Comparison of ENCODE assay signal across 1 cellular context in genomic region chr10:79150444-79150754, GRCh38.
TF ChIP-seq lines count a peak whose summit lies in the region.

No MANE protein-coding gene starts in this region.

TF ChIP-seq in K562, 482 proteins besides CTCF, POLR2A, EP300 and RAD21 (continued from another document):
- no peak for TF ChIP-seq ZNF407 (IDR thresholded peaks at IDR 0.05; ENCODE audit: low read depth)
- no peak for TF ChIP-seq HOXB6 (CRISPR knock-in tag; IDR thresholded peaks at IDR 0.05; ENCODE audit: borderline replicate concordance)
- TF ChIP-seq ZNF766 (CRISPR knock-in tag; conservative IDR thresholded peaks at IDR 0.05): peak; percentile 90
- TF ChIP-seq ZNF175 (CRISPR knock-in tag; IDR thresholded peaks at IDR 0.05; ENCODE audit: low read depth): no peak
- TF ChIP-seq MCM2 (IDR thresholded peaks at IDR 0.05; ENCODE audit: low read depth): no peak
- TF ChIP-seq ZNF124 (CRISPR knock-in tag; IDR thresholded peaks at IDR 0.05): no peak
- TF ChIP-seq TFE3 (CRISPR knock-in tag; IDR thresholded peaks at IDR 0.05): no peak
- no peak for TF ChIP-seq SNAPC5 (CRISPR knock-in tag; IDR thresholded peaks at IDR 0.05)
- no peak for TF ChIP-seq ZNF232 (CRISPR knock-in tag; IDR thresholded peaks at IDR 0.05)
- peak; percentile 33 for TF ChIP-seq ZFP36 (IDR thresholded peaks at IDR 0.05; ENCODE audit: low read depth, low read length, partially characterized antibody)
- no peak for TF ChIP-seq ZNF347 (CRISPR knock-in tag; IDR thresholded peaks at IDR 0.05; ENCODE audit: low read depth)
- TF ChIP-seq ZBTB34 (CRISPR knock-in tag; IDR thresholded peaks at IDR 0.05): no peak
- 0 out of 2 replicates have a peak, but pooled peaks have one; percentile 11 for TF ChIP-seq SMARCA5 (IDR thresholded peaks at IDR 0.05)
- no peak for TF ChIP-seq MEF2D (tag; conservative IDR thresholded peaks at IDR 0.05; ENCODE audit: low read depth)
- no peak for TF ChIP-seq BRCA1 (IDR thresholded peaks at IDR 0.05)
- no peak for TF ChIP-seq BRCA1 (CRISPR knock-in tag; IDR thresholded peaks at IDR 0.05)
- TF ChIP-seq KDM1A (IDR thresholded peaks at IDR 0.05): no peak
- no peak for TF ChIP-seq RREB1 (CRISPR knock-in tag; IDR thresholded peaks at IDR 0.05)
- TF ChIP-seq SMARCA4 (IDR thresholded peaks at IDR 0.05): no peak
- TF ChIP-seq LEF1 (IDR thresholded peaks at IDR 0.05): no peak; the same call in 1 of the 2 replicates
